In genomic region chr11:77126861-77127673, GRCh38 we compare ENCODE assay signal across 1 cellular context.
A peak's percentile ranks its signal among the peaks of the same experiment; 100 is the strongest.
TF ChIP-seq lines count a peak whose summit lies in the region.

No MANE protein-coding gene starts in this region.

TF ChIP-seq in HepG2, 621 proteins besides CTCF, POLR2A, EP300 and RAD21 (continued from another document):
- TF ChIP-seq ZNF235 (CRISPR knock-in tag; IDR thresholded peaks at IDR 0.05; ENCODE audit: borderline replicate concordance) (no peak), MZF1 (CRISPR knock-in tag; IDR thresholded peaks at IDR 0.05; ENCODE audit: borderline replicate concordance) (no peak), MAX (IDR thresholded peaks at IDR 0.05) (peak; percentile 50)
